9 cellular contexts compared by ENCODE assay signal in genomic region chr2:14661163-14661562, GRCh38.
"Had no signal": no experiment of that assay in that cellular context is flagged by ENCODE, and none has a peak within 500 bp of the region (broad histone marks: within the 10 kb centered on the region; RNA-seq: fewer than 3 reads in every experiment).

No MANE protein-coding gene starts in this region.

- H3K9me3 Mint-ChIP-seq: HFFc6 had no signal

- FAIRE-seq: H54, HTR-8/SVneo, K562 had no signal

- DNase-seq: GOT3, HFFc6, IMR-90 had no signal

- H3K9ac ChIP-seq: KMS-11 had no signal

- H3K36me3 ChIP-seq: HAP-1 had no signal

- H3K9me3 ChIP-seq: HAP-1 had no signal

- H3K4me3 ChIP-seq: HAP-1, K562 had no signal

- H3K27ac Mint-ChIP-seq: HFFc6 had no signal

- H3K27ac ChIP-seq: KMS-11 had no signal

- ATAC-seq: HCT116, K562 had no signal

- H3K4me3 Mint-ChIP-seq: HFFc6 had no signal

- H3K4me2 ChIP-seq: KMS-11 had no signal

- H3K4me1 ChIP-seq: HAP-1 had no signal
